Comparison of ENCODE assay signal across 23 cellular contexts in the genomic region with DNA sequence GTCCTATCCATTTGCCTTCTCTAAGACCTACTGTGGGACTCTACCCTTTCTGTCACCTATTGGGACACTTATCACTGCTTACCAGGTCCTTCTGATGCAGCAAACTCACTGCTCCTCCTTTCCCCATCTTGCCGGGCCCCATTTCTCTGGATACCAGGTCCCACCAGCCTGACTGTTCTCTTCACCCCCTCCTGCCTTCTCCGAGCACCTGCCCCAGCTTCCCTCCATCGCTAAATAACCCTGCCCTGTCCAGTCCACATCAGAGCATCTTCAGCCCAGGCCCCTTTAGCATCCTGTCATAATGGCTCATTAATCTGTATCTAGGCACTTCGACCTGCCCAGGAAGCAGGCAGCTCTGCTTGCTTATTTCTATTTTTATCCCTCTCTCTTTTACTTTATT.
"Had no signal": no experiment of that assay in that cellular context is flagged by ENCODE, and none has a peak within 500 bp of the region (broad histone marks: within the 10 kb centered on the region; RNA-seq: fewer than 3 reads in every experiment).

No MANE protein-coding gene starts in this region.

- H3K36me3 ChIP-seq: gastrocnemius medialis, heart right ventricle, left lung, pancreas, right lobe of liver, stomach, thyroid gland, vagina had no signal

- H3K36me3 Mint-ChIP-seq: naive thymus-derived CD8-positive, alpha-beta T cell had no signal

- DNase-seq: cortex of kidney; effector memory CD8-positive, alpha-beta T cell; foreskin fibroblast; gastrocnemius medialis; heart right ventricle; hippocampal formation; left cardiac atrium; left lung; mammary epithelial cell; naive thymus-derived CD8-positive, alpha-beta T cell; nephron progenitor cell; occipital lobe; pancreas; retina; right lobe of liver; small intestine; stimulated activated CD4-positive, alpha-beta T cell treated with anti-CD3 and anti-CD28 coated beads, Interleukin-15, amount 100 ng/mL, for 24 hours; stimulated activated CD4-positive, alpha-beta T cell treated with anti-CD3 and anti-CD28 coated beads, Interleukin-2, amount 100 ng/mL, for 48 hours; stimulated activated naive CD4-positive, alpha-beta T cell; stomach; thyroid gland; trophoblast cell had no signal

- H3K9me3 ChIP-seq: gastrocnemius medialis, heart right ventricle, left lung, pancreas, right lobe of liver, stomach, thyroid gland, vagina had no signal

- H3K9me3 Mint-ChIP-seq: effector memory CD8-positive, alpha-beta T cell; naive thymus-derived CD8-positive, alpha-beta T cell; nephron progenitor cell had no signal

- H3K4me1 Mint-ChIP-seq: naive thymus-derived CD8-positive, alpha-beta T cell had no signal

- H3K4me3 Mint-ChIP-seq: effector memory CD8-positive, alpha-beta T cell; naive thymus-derived CD8-positive, alpha-beta T cell; nephron progenitor cell had no signal

- H3K27me3 Mint-ChIP-seq: naive thymus-derived CD8-positive, alpha-beta T cell had no signal

- ATAC-seq: effector memory CD8-positive, alpha-beta T cell; heart right ventricle; left cardiac atrium; left lung; naive thymus-derived CD8-positive, alpha-beta T cell; pancreas; right lobe of liver had no signal

- H3K27me3 ChIP-seq: gastrocnemius medialis, left lung, pancreas, right lobe of liver, stomach, thyroid gland, vagina had no signal

- H3K27ac Mint-ChIP-seq: effector memory CD8-positive, alpha-beta T cell; naive thymus-derived CD8-positive, alpha-beta T cell; nephron progenitor cell had no signal

- H3K27ac ChIP-seq: gastrocnemius medialis, heart right ventricle, left lung, pancreas, right lobe of liver, stomach, thyroid gland, vagina had no signal

- H3K4me3 ChIP-seq: gastrocnemius medialis, heart right ventricle, left lung, pancreas, right lobe of liver, stomach, thyroid gland, vagina had no signal

- H3K4me1 ChIP-seq: gastrocnemius medialis, left lung, pancreas, right lobe of liver, stomach, thyroid gland, vagina had no signal
